In genomic region chr17:59841667-59842263, GRCh38 we compare ENCODE assay signal across 8 cellular contexts. TPM values are rescaled to one million over a fixed set of nuclear protein-coding genes. Genes with fewer than 3 reads are reported as not detected.
DNase-seq lines count a peak whose midpoint lies in the region; ATAC-seq, FAIRE-seq and TF ChIP-seq lines count a peak whose summit lies in the region.
"Not testable (repeated sequence)": the region's sequence is repeated elsewhere in the genome, so short reads cannot be mapped to it uniquely, and the experiment has no call there.

No MANE protein-coding gene starts in this region.

- peaks cover 47% of the 10 kb centered on the region for H3K36me3 Mint-ChIP-seq in CD8-positive, alpha-beta T cell
- H3K36me3 Mint-ChIP-seq in WTC11: peaks cover 52% of the 10 kb centered on the region
- peaks cover 41% of the 10 kb centered on the region for H3K36me3 Mint-ChIP-seq in astrocyte (ENCODE audit: low read depth, unreplicated experiment)

- peaks cover 45% of the 10 kb centered on the region for H3K79me2 ChIP-seq in astrocyte (ENCODE audit: insufficient read depth, low read length)
- H3K79me2 ChIP-seq in parathyroid adenoma: not testable (repeated sequence)

- H3K27me3 ChIP-seq in CD8-positive, alpha-beta T cell (ENCODE audit: insufficient read depth, low read length); HUES64 (ENCODE audit: insufficient read depth, low read length); astrocyte (ENCODE audit: insufficient read depth, low read length); kidney epithelial cell (ENCODE audit: control insufficient read depth, insufficient read depth, low read length); parathyroid adenoma (ENCODE audit: control insufficient read depth, insufficient read depth, low read length); tibial artery: not testable (repeated sequence)

- POLR2A ChIA-PET in CD8-positive, alpha-beta T cell (lab: Charles Lee): not testable (repeated sequence)
- POLR2A ChIA-PET in WTC11 (lab: Charles Lee): interaction anchor here (0.8 to 1.3 kb wide), 3 partner anchors 16 to 56 kb away, joined by 3 read pairs; partner anchors contain the start of genes RPS6KB1 and TUBD1

- not testable (repeated sequence) for H3K9me3 ChIP-seq in CD8-positive, alpha-beta T cell (ENCODE audit: low read length); HUES64 (ENCODE audit: insufficient read depth, low read depth, low read length); astrocyte (ENCODE audit: insufficient read depth, low read depth, low read length); parathyroid adenoma (ENCODE audit: control insufficient read depth, low read length); tibial artery

- H3K9ac ChIP-seq in HUES64 (ENCODE audit: low read depth, low read length) (peak overlapping the region; percentile 92; the same call in 1 of the 2 replicates), astrocyte (ENCODE audit: low read length) (peak overlapping the region; percentile 100)
- not testable (repeated sequence) for H3K9ac ChIP-seq in parathyroid adenoma

- not testable (repeated sequence) for TF ChIP-seq CTCF in CD8-positive, alpha-beta T cell (IDR thresholded peaks at IDR 0.05); WTC11 (IDR thresholded peaks at IDR 0.05); astrocyte (IDR thresholded peaks at IDR 0.05; ENCODE audit: insufficient read depth, low read depth, low read length); kidney epithelial cell (IDR thresholded peaks at IDR 0.05; ENCODE audit: insufficient read depth, low read length, poor library complexity, severe bottlenecking); parathyroid adenoma (IDR thresholded peaks at IDR 0.05); tibial artery (IDR thresholded peaks at IDR 0.05)

- not testable (repeated sequence) for ATAC-seq in CD8-positive, alpha-beta T cell; WTC11

- peak overlapping the region; percentile 93 for H3K27ac Mint-ChIP-seq in CD8-positive, alpha-beta T cell
- H3K27ac Mint-ChIP-seq in WTC11 (peak overlapping the region; percentile 99), astrocyte (ENCODE audit: unreplicated experiment) (peak overlapping the region; percentile 100)

- not testable (repeated sequence) for H3K27me3 Mint-ChIP-seq in CD8-positive, alpha-beta T cell (ENCODE audit: low read depth); WTC11 (ENCODE audit: low read depth); astrocyte (ENCODE audit: low read depth, unreplicated experiment)

- H3K27ac ChIP-seq in CD8-positive, alpha-beta T cell (ENCODE audit: low read depth, low read length); HUES64 (ENCODE audit: low read depth, low read length): not testable (repeated sequence)
- H3K27ac ChIP-seq in astrocyte (ENCODE audit: low read depth, low read length) (peak overlapping the region; percentile 100), epithelial cell of prostate (peak overlapping the region; percentile 99), parathyroid adenoma (peak overlapping the region; percentile 91), tibial artery (peak overlapping the region; percentile 88 to 89)

- H3K4me1 Mint-ChIP-seq in CD8-positive, alpha-beta T cell (ENCODE audit: low read depth): peaks cover 66% of the 10 kb centered on the region
- H3K4me1 Mint-ChIP-seq in WTC11: peaks cover 66% of the 10 kb centered on the region
- peaks cover 23% of the 10 kb centered on the region for H3K4me1 Mint-ChIP-seq in astrocyte (ENCODE audit: low read depth, unreplicated experiment)

- intact Hi-C loops in CD8-positive, alpha-beta T cell (cut with DNase I, micrococcal nuclease); tibial artery (cut with DNase I; ENCODE audit: low total_unique reads): not testable (repeated sequence)

- peaks cover 19% of the 10 kb centered on the region for H4K20me1 ChIP-seq in astrocyte (ENCODE audit: insufficient read depth, low read length)

- not testable (repeated sequence) for H3K36me3 ChIP-seq in CD8-positive, alpha-beta T cell (ENCODE audit: insufficient read depth, low read length); kidney epithelial cell (ENCODE audit: control insufficient read depth, insufficient read depth, low read length); parathyroid adenoma (ENCODE audit: control insufficient read depth, insufficient read depth, low read length)
- H3K36me3 ChIP-seq in HUES64 (ENCODE audit: insufficient read depth, low read length) (peaks cover 40% of the 10 kb centered on the region), astrocyte (ENCODE audit: insufficient read depth, low read length) (peaks cover 36% of the 10 kb centered on the region), tibial artery (peaks cover 0 to 28% (median 0%) of the 10 kb centered on the region in 3 donors)

- not testable (repeated sequence) for DNase-seq in CD8-positive, alpha-beta T cell; WTC11 (ENCODE audit: low spot score); astrocyte (ENCODE audit: low read depth); epithelial cell of prostate (ENCODE audit: low read depth, low spot score); kidney epithelial cell (ENCODE audit: low read depth); tibial artery

- peaks cover 28% of the 10 kb centered on the region for H3K4me1 ChIP-seq in CD8-positive, alpha-beta T cell (ENCODE audit: insufficient read depth, low read length)
- H3K4me1 ChIP-seq in HUES64 (ENCODE audit: insufficient read depth, low read length) (peaks cover 37% of the 10 kb centered on the region), astrocyte (ENCODE audit: insufficient read depth, low read length) (peaks cover 25% of the 10 kb centered on the region), parathyroid adenoma (peaks cover 28% of the 10 kb centered on the region), tibial artery (peaks cover 2 to 78% (median 31%) of the 10 kb centered on the region in 4 donors)

- CTCF ChIA-PET in CD8-positive, alpha-beta T cell (lab: Charles Lee): not testable (repeated sequence)
- CTCF ChIA-PET in WTC11 (lab: Charles Lee): interaction anchor here (0.7 to 1.2 kb wide), 2 partner anchors 8 to 12 kb away, joined by 3 to 4 read pairs; no protein-coding TSS in a partner anchor

- H2AFZ ChIP-seq in astrocyte (ENCODE audit: low read depth, low read length); parathyroid adenoma: not testable (repeated sequence)

- WGBS in HUES64: 83% methylated on average over 7 of the region's 7 CpGs

- H3K4me3 ChIP-seq in CD8-positive, alpha-beta T cell (ENCODE audit: low read depth, low read length); parathyroid adenoma (ENCODE audit: low read depth, low read length): not testable (repeated sequence)
- H3K4me3 ChIP-seq in HUES64 (ENCODE audit: low read length) (peak overlapping the region; percentile 80), astrocyte (ENCODE audit: insufficient read depth, low read depth, low read length) (peak overlapping the region; percentile 95), kidney epithelial cell (ENCODE audit: low read depth, low read length) (peak overlapping the region; percentile 64), tibial artery (peak overlapping the region; percentile 63)

- H3K4me3 Mint-ChIP-seq in CD8-positive, alpha-beta T cell: peak overlapping the region; percentile 92
- H3K4me3 Mint-ChIP-seq in WTC11 (peak overlapping the region; percentile 94), astrocyte (ENCODE audit: unreplicated experiment) (peak overlapping the region; percentile 98)

- H3K4me2 ChIP-seq in astrocyte (ENCODE audit: low read length): peak overlapping the region; percentile 85
- H3K4me2 ChIP-seq in parathyroid adenoma (ENCODE audit: low read length): not testable (repeated sequence)

- FAIRE-seq in astrocyte (lab: Jason Lieb, UNC): not testable (repeated sequence)

- not testable (repeated sequence) for H3K9me3 Mint-ChIP-seq in CD8-positive, alpha-beta T cell; WTC11; astrocyte (ENCODE audit: unreplicated experiment)

RNA-seq across cellular contexts. Expression of gene TUBD1, which starts 51.0 kb away (rescaled TPM):
- 10 to 100 TPM in 1 of 2 experiments, 1 to 10 TPM in 1; 9.7 to 11.0 TPM for total RNA-seq in CD8-positive, alpha-beta T cell
- 15.5 TPM for polyA plus RNA-seq in HUES64 (2013, experiment 1 of 2)
- 12.6 TPM for polyA plus RNA-seq in HUES64 (2013, experiment 2 of 2)
- 12.0 to 21.4 TPM (median 16.6 TPM) in 3 replicates for total RNA-seq in WTC11 (2021)
- 9.0 and 9.2 TPM in 2 replicates for total RNA-seq in astrocyte
- 5.9 and 8.3 TPM in 2 replicates for total RNA-seq in kidney epithelial cell

RNA-seq across cellular contexts. Expression of gene RPS6KB1, which starts 51.2 kb away (rescaled TPM):
- total RNA-seq in CD8-positive, alpha-beta T cell: 100 to 1,000 TPM; 153 to 171 TPM
- 13.2 TPM for polyA plus RNA-seq in HUES64 (2013, experiment 1 of 2)
- polyA plus RNA-seq in HUES64 (2013, experiment 2 of 2): 14.6 TPM
- total RNA-seq in WTC11 (2021) (21.6 to 27.1 TPM (median 22.5 TPM) in 3 replicates), astrocyte (33.4 and 41.7 TPM in 2 replicates), kidney epithelial cell (19.2 and 19.8 TPM in 2 replicates)
